In the genomic region with DNA sequence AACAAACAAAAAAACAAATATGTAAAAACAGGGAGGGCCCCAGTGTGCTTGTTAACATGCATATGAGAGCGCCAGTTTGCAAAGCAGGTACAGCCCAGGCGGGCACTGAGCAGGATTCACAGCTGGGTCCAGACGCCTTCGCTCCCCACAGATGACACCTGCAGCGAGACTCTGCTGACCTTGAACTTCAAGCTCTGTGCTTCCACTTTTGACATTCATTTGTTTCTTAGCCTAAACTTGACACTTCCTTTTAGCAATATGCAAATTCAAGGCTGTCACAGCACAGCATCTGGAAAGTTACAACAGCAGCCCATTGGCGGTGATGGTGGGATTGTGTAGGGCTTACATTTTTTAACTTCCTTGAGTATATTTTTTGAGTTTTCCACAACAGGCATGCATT, we compare ENCODE assay signal across 10 cellular contexts.
DNase-seq lines count a peak whose midpoint lies in the region; ATAC-seq and TF ChIP-seq lines count a peak whose summit lies in the region.
"Had no signal": no experiment of that assay in that cellular context is flagged by ENCODE, and none has a peak within 500 bp of the region (broad histone marks: within the 10 kb centered on the region; RNA-seq: fewer than 3 reads in every experiment).

No MANE protein-coding gene starts in this region.

- no peak overlapping the region for H3K4me3 Mint-ChIP-seq in activated naive CD8-positive, alpha-beta T cell treated with anti-CD3 and anti-CD28 coated beads for 36 hours

- peak; percentile 64 for ATAC-seq in GM18868 (IDR thresholded peaks at IDR 0.05; ENCODE audit: unreplicated experiment)
- ATAC-seq in GM21723 (IDR thresholded peaks at IDR 0.05; ENCODE audit: unreplicated experiment) = peak; percentile 77
- ATAC-seq in HG03460 (IDR thresholded peaks at IDR 0.05; ENCODE audit: unreplicated experiment) = peak; percentile 80

- no peaks in the 10 kb centered on the region for H3K79me1 ChIP-seq in mesendoderm (ENCODE audit: low read length)

- H4K5ac ChIP-seq in mesendoderm (ENCODE audit: low read length) = no peak overlapping the region

- no peak overlapping the region for H3K23ac ChIP-seq in mesendoderm (ENCODE audit: low read length)

- no peak overlapping the region for H4K8ac ChIP-seq in mesendoderm (ENCODE audit: low read depth, low read length)

- no peak overlapping the region for H3K27ac ChIP-seq in mesendoderm (ENCODE audit: low read depth, low read length)
- no peak overlapping the region for H3K27ac ChIP-seq in brain microvascular endothelial cell

- no peaks in the 10 kb centered on the region for H3K36me3 Mint-ChIP-seq in activated naive CD8-positive, alpha-beta T cell treated with anti-CD3 and anti-CD28 coated beads for 36 hours

- peaks cover 2% of the 10 kb centered on the region for H3K4me1 ChIP-seq in mesendoderm (ENCODE audit: control insufficient read depth, low read depth, low read length)

- H3K9me3 Mint-ChIP-seq in activated naive CD8-positive, alpha-beta T cell treated with anti-CD3 and anti-CD28 coated beads for 36 hours = no peaks in the 10 kb centered on the region

- in situ Hi-C loops in brain microvascular endothelial cell (cut with HindIII; ENCODE audit: low pct_ligation_motif_present, low sequenced_read_pairs) = no loop called here

- H3K27ac Mint-ChIP-seq in activated naive CD8-positive, alpha-beta T cell treated with anti-CD3 and anti-CD28 coated beads for 36 hours = no peak overlapping the region

- H2BK120ac ChIP-seq in mesendoderm (ENCODE audit: low read depth, low read length) = no peak overlapping the region

- H3K4me1 Mint-ChIP-seq in activated naive CD8-positive, alpha-beta T cell treated with anti-CD3 and anti-CD28 coated beads for 36 hours = peaks cover 2% of the 10 kb centered on the region

- peak overlapping the region; percentile 42 for H3K56ac ChIP-seq in mesendoderm (ENCODE audit: low read length)

- no peak overlapping the region for H3K4me2 ChIP-seq in mesendoderm (ENCODE audit: low read length)

- no peak for TF ChIP-seq CTCF in brain microvascular endothelial cell (IDR thresholded peaks at IDR 0.05; ENCODE audit: low read depth, low read length, missing control alignments)

- DNase-seq in mesendoderm (no peak), T1000 (lab: John Stamatoyannopoulos, UW) (no peak), NCI-H1694 treated with DMSO at 0.1 percent for 48 hours (lab: John Stamatoyannopoulos, UW) (no peak), brain microvascular endothelial cell (no peak)
- DNase-seq in activated naive CD8-positive, alpha-beta T cell treated with anti-CD3 and anti-CD28 coated beads for 36 hours = no peak
- DNase-seq: islet precursor cell, NCI-H226 had no signal

- H3K27me3 ChIP-seq in mesendoderm (ENCODE audit: insufficient read depth, low read length, poor library complexity) (no peaks in the 10 kb centered on the region), brain microvascular endothelial cell (replicated peaks) (no peaks in the 10 kb centered on the region)

- WGBS in mesendoderm (ENCODE audit: extremely low coverage, insufficient coverage, low lambda C conversion rate) = no CpG with 5 or more reads among the region's 6 CpGs

- H3K4me3 ChIP-seq in mesendoderm (ENCODE audit: low read length) (no peak overlapping the region), brain microvascular endothelial cell (ENCODE audit: low read depth, low read length) (no peak overlapping the region)

- no peak overlapping the region for H2BK5ac ChIP-seq in mesendoderm (ENCODE audit: low read length)

- H3K9ac ChIP-seq in mesendoderm (ENCODE audit: low read length) = no peak overlapping the region

- no peaks in the 10 kb centered on the region for H3K36me3 ChIP-seq in mesendoderm (ENCODE audit: control insufficient read depth, insufficient read depth, low read length)
- H3K36me3 ChIP-seq in brain microvascular endothelial cell (replicated peaks) = no peaks in the 10 kb centered on the region

- H3K27me3 Mint-ChIP-seq in activated naive CD8-positive, alpha-beta T cell treated with anti-CD3 and anti-CD28 coated beads for 36 hours = no peaks in the 10 kb centered on the region

- no peak overlapping the region for H3K18ac ChIP-seq in mesendoderm (ENCODE audit: low read length)

- H3K4ac ChIP-seq in mesendoderm (ENCODE audit: low read depth, low read length) = no peak overlapping the region

- H3K79me2 ChIP-seq in mesendoderm (ENCODE audit: control insufficient read depth, insufficient read depth, low read length) = no peaks in the 10 kb centered on the region

- H2AK5ac ChIP-seq in mesendoderm (ENCODE audit: low read length) = no peak overlapping the region

- H2BK15ac ChIP-seq in mesendoderm (replicated peaks; ENCODE audit: low read depth) = no peak overlapping the region
